Comparison of ENCODE assay signal across 1 cellular context in genomic region chr15:31341036-31341435, GRCh38.
TF ChIP-seq lines count a peak whose summit lies in the region.

No MANE protein-coding gene starts in this region.

TF ChIP-seq in H1, 55 proteins besides CTCF, POLR2A, EP300 and RAD21:
- no peak for TF ChIP-seq RFX5 (IDR thresholded peaks at IDR 0.05; ENCODE audit: borderline replicate concordance, low read depth, low read length)
- no peak for TF ChIP-seq RBBP5 (IDR thresholded peaks at IDR 0.05; ENCODE audit: borderline replicate concordance, low read depth, low read length)
- no peak for TF ChIP-seq SRF (IDR thresholded peaks at IDR 0.05; ENCODE audit: low read depth, low read length)
- no peak for TF ChIP-seq CEBPB (IDR thresholded peaks at IDR 0.05; ENCODE audit: low read depth, low read length)
- no peak for TF ChIP-seq BCL11A (IDR thresholded peaks at IDR 0.05; ENCODE audit: low read depth in 2 of 2, low read length in 2 of 2)
- TF ChIP-seq NANOG (IDR thresholded peaks at IDR 0.05; ENCODE audit: insufficient read depth, low read depth, low read length, poor library complexity, severe bottlenecking): no peak
- TF ChIP-seq SP1 (IDR thresholded peaks at IDR 0.05; ENCODE audit: low read depth, low read length): no peak
- TF ChIP-seq ASH2L (IDR thresholded peaks at IDR 0.05; ENCODE audit: low read length): no peak
- no peak for TF ChIP-seq TAF7 (optimal IDR thresholded peaks at IDR 0.05; ENCODE audit: borderline replicate concordance, low read depth, low read length)
- no peak for TF ChIP-seq HDAC6 (IDR thresholded peaks at IDR 0.05; ENCODE audit: low read depth, low read length)
- no peak for TF ChIP-seq CHD1 (IDR thresholded peaks at IDR 0.05; ENCODE audit: low read depth, low read length)
- TF ChIP-seq BACH1 (IDR thresholded peaks at IDR 0.05; ENCODE audit: low read length): no peak
- TF ChIP-seq E2F6 (IDR thresholded peaks at IDR 0.05): no peak
- no peak for TF ChIP-seq SP4 (IDR thresholded peaks at IDR 0.05; ENCODE audit: low read length)
